ENCODE assay signal across 18 cellular contexts in the genomic region with DNA sequence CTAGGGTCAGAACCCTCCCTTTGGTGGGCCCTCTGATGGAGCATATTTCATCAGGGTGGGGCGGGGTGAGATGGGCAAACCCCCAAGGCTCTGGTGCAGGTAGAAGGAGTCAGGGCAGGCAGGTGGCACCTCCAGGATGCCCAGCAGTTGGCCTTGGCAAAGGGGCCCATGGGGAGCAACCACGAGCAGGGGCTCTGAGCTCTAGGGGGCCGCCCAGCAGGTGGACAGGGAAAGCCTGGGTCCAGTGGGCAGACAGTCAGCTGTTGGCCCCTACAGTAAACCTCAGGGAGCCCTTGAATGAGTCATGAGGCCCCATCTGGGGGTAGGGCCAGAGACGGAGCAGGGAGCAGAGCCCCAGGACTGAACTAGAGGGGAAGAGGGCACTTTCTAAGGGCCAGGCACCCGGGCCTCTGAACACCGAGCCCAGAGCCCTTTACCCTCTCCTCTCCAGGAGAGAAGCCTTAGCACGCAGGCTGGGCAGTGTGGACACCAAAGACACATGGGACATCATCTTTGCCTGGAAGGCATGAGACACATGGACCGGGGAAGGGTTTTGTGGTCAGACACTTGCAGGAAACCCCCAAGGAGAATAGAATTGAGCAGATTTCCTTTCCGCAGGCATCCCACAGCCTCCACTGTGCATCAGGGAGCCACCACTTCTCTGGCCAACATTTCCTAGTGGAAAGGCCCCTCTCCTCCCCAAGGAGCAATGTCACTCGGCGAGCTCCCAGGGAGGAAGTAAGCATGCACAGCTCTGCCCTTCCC.
DNase-seq lines count a peak whose midpoint lies in the region; ATAC-seq and TF ChIP-seq lines count a peak whose summit lies in the region.
"Had no signal": no experiment of that assay in that cellular context is flagged by ENCODE, and none has a peak within 500 bp of the region (broad histone marks: within the 10 kb centered on the region; RNA-seq: fewer than 3 reads in every experiment).

No MANE protein-coding gene starts in this region.

- DNase-seq in D341Med (ENCODE audit: low spot score) (peak; percentile 7), esophagus muscularis mucosa (ENCODE audit: extremely low spot score) (peak; percentile 84), spleen (peak; percentile 51), SW480 (ENCODE audit: low spot score) (no peak)
- DNase-seq: CD4-positive, alpha-beta memory T cell; DMS79; GOT3; NCI-H1048; NCI-H146; NCI-H2081; NCI-H748 treated with DMSO at 0.1 percent for 48 hours; OCI-M1; RPMI8226 had no signal

- intact Hi-C loops in esophagus muscularis mucosa (cut with DNase I) (no loop called here), spleen (cut with DNase I; ENCODE audit: low total_unique reads) (no loop called here)

- ATAC-seq in GM19455 (IDR thresholded peaks at IDR 0.05; ENCODE audit: unreplicated experiment) (no peak), HG02973 (IDR thresholded peaks at IDR 0.05; ENCODE audit: unreplicated experiment) (no peak)

- H3K27me3 ChIP-seq in esophagus muscularis mucosa (no peaks in the 10 kb centered on the region), spleen (replicated peaks in 1 of 7) (peaks cover 0 to 4% (median 0%) of the 10 kb centered on the region in 7 donors)
- H3K27me3 ChIP-seq: SJSA1 had no signal

- H3K4me3 ChIP-seq in HEK293 (ENCODE audit: low read depth, low read length) (no peak overlapping the region), esophagus muscularis mucosa (no peak overlapping the region), spleen (no peak overlapping the region)
- H3K4me3 ChIP-seq: SJSA1 had no signal

- CTCF ChIA-PET in HEK293 (lab: Yijun Ruan, JAX): interaction anchor here (0.5 to 0.6 kb wide), 3 partner anchors 34 to 961 kb away, joined by 3 to 5 read pairs (median 4); no protein-coding TSS in a partner anchor

- H3K9me3 ChIP-seq in HEK293 (ENCODE audit: control insufficient read depth, insufficient read depth, low read depth, low read length) (no peaks in the 10 kb centered on the region), esophagus muscularis mucosa (no peaks in the 10 kb centered on the region), spleen (peaks cover 0 to 7% (median 0%) of the 10 kb centered on the region in 8 donors)
- H3K9me3 ChIP-seq: SJSA1 had no signal

- TF ChIP-seq CTCF in HEK293 (tag by site-specific recombination; IDR thresholded peaks at IDR 0.05): no peak
- no peak for TF ChIP-seq CTCF in esophagus muscularis mucosa (IDR thresholded peaks at IDR 0.05)
- no peak for TF ChIP-seq CTCF in spleen (IDR thresholded peaks at IDR 0.05 in 8 of 11, conservative IDR thresholded peaks at IDR 0.05 in 3 of 11)

- no peaks in the 10 kb centered on the region for H3K4me1 ChIP-seq in HEK293 (ENCODE audit: control insufficient read depth, insufficient read depth, low read length)
- H3K4me1 ChIP-seq in esophagus muscularis mucosa: no peaks in the 10 kb centered on the region
- H3K4me1 ChIP-seq in spleen: no peaks in the 10 kb centered on the region
- H3K4me1 ChIP-seq: SJSA1 had no signal

- 78% methylated on average over 8 of the region's 11 CpGs for WGBS in esophagus muscularis mucosa
- 84 to 94% (median 89%) methylated on average over 6 to 11 of the region's 11 CpGs for WGBS in spleen, 5 donors

- TF ChIP-seq EP300 in esophagus muscularis mucosa (IDR thresholded peaks at IDR 0.05): no peak

- POLR2A ChIA-PET in HEK293 (lab: Yijun Ruan, JAX): no interaction called here

- TF ChIP-seq POLR2A in esophagus muscularis mucosa (IDR thresholded peaks at IDR 0.05; ENCODE audit: low read depth) (no peak), spleen (IDR thresholded peaks at IDR 0.05) (no peak)

- H3K27ac ChIP-seq in HEK293 (ENCODE audit: extremely low read depth, low read depth, low read length) (no peak overlapping the region), esophagus muscularis mucosa (replicated peaks in 1 of 4) (no peak overlapping the region), spleen (no peak overlapping the region)
- H3K27ac ChIP-seq: KMS-11, SJSA1 had no signal

- H3K36me3 ChIP-seq in HEK293 (ENCODE audit: control insufficient read depth in 2 of 2, insufficient read depth in 1 of 2, low read length in 2 of 2) (peaks cover 0 to 24% of the 10 kb centered on the region in 2 experiments; a peak in 1 of 3 replicates), esophagus muscularis mucosa (peaks cover 0 to 39% (median 26%) of the 10 kb centered on the region in 4 donors), spleen (peaks cover 0 to 12% (median 0%) of the 10 kb centered on the region in 6 donors)

TF ChIP-seq in HEK293, 187 proteins besides CTCF, POLR2A, EP300 and RAD21:
- no peak for TF ChIP-seq ZNF146 (tag by site-specific recombination; IDR thresholded peaks at IDR 0.05)
- TF ChIP-seq MZF1 (tag by site-specific recombination; IDR thresholded peaks at IDR 0.05; ENCODE audit: borderline replicate concordance): no peak
- peak; percentile 93 for TF ChIP-seq ZIC2 (tag by site-specific recombination; IDR thresholded peaks at IDR 0.05)
- no peak for TF ChIP-seq ZNF514 (tag by site-specific recombination; IDR thresholded peaks at IDR 0.05)
- no peak for TF ChIP-seq IKZF3 (tag by site-specific recombination; IDR thresholded peaks at IDR 0.05)
- no peak for TF ChIP-seq ZNF335 (tag by site-specific recombination; conservative IDR thresholded peaks at IDR 0.05)
TF ChIP-seq in HEK293: peak in this region for 1.
